Comparison of ENCODE assay signal across 16 cellular contexts in genomic region chr6:20034408-20034769, GRCh38.
"Had no signal": no experiment of that assay in that cellular context is flagged by ENCODE, and none has a peak within 500 bp of the region (broad histone marks: within the 10 kb centered on the region; RNA-seq: fewer than 3 reads in every experiment).

No MANE protein-coding gene starts in this region.

- ATAC-seq: effector memory CD8-positive, alpha-beta T cell; gastroesophageal sphincter; heart right ventricle; left colon; sciatic nerve; stimulated activated naive CD8-positive, alpha-beta T cell treated with anti-CD3 and anti-CD28 coated beads, Interleukin-15, Interleukin-2, amounts not matched to agents 100 U/mL and 50 U/mL, for 24 hours had no signal

- H3K36me3 ChIP-seq: ascending aorta, breast epithelium, gastroesophageal sphincter, heart right ventricle had no signal

- DNase-seq: activated CD4-positive, CD25-positive, alpha-beta regulatory T cell treated with anti-CD3 and anti-CD28 coated beads, Interleukin-2, amount 50 U/mL, for 72 hours; activated naive CD4-positive, alpha-beta T cell treated with anti-CD3 and anti-CD28 coated beads for 36 hours; dermis blood vessel endothelial cell; effector memory CD8-positive, alpha-beta T cell; heart right ventricle; left colon; stimulated activated naive CD8-positive, alpha-beta T cell treated with anti-CD3 and anti-CD28 coated beads, Interleukin-15, Interleukin-2, amounts not matched to agents 100 U/mL and 50 U/mL, for 24 hours; T-helper 2 cell had no signal

- H3K9me3 ChIP-seq: ascending aorta, breast epithelium, gastroesophageal sphincter, heart right ventricle had no signal

- H3K36me3 Mint-ChIP-seq: mesothelial cell of epicardium, type B pancreatic cell had no signal

- H3K4me1 ChIP-seq: ascending aorta, breast epithelium, gastroesophageal sphincter had no signal

- H3K27ac ChIP-seq: ascending aorta, breast epithelium, gastroesophageal sphincter, heart right ventricle had no signal

- H3K4me3 Mint-ChIP-seq: activated naive CD4-positive, alpha-beta T cell treated with anti-CD3 and anti-CD28 coated beads for 36 hours; effector memory CD8-positive, alpha-beta T cell; mesothelial cell of epicardium; type B pancreatic cell had no signal

- H3K4me3 ChIP-seq: ascending aorta, breast epithelium, gastroesophageal sphincter, heart right ventricle, lung had no signal

- H3K27me3 Mint-ChIP-seq: type B pancreatic cell had no signal

- H3K27me3 ChIP-seq: ascending aorta had no signal

- H3K9me3 Mint-ChIP-seq: activated naive CD4-positive, alpha-beta T cell treated with anti-CD3 and anti-CD28 coated beads for 36 hours; activated T-helper 2 cell treated with anti-CD3 and anti-CD28 coated beads, Interferon-gamma antibody, Interleukin-2, Interleukin-4, amounts not matched to agents 10 μg/mL and 5 μg/mL and 100 μg/mL, durations not matched to agents 14 hours and 24 hours and 36 hours; effector memory CD8-positive, alpha-beta T cell; type B pancreatic cell had no signal

- H3K4me1 Mint-ChIP-seq: mesothelial cell of epicardium had no signal

- H3K27ac Mint-ChIP-seq: activated naive CD4-positive, alpha-beta T cell treated with anti-CD3 and anti-CD28 coated beads for 36 hours; activated T-helper 2 cell treated with anti-CD3 and anti-CD28 coated beads, Interferon-gamma antibody, Interleukin-2, Interleukin-4, amounts not matched to agents 10 μg/mL and 5 μg/mL and 100 μg/mL, durations not matched to agents 14 hours and 24 hours and 36 hours; effector memory CD8-positive, alpha-beta T cell; mesothelial cell of epicardium; type B pancreatic cell had no signal
